ENCODE assay signal across 8 cellular contexts in the genomic region with DNA sequence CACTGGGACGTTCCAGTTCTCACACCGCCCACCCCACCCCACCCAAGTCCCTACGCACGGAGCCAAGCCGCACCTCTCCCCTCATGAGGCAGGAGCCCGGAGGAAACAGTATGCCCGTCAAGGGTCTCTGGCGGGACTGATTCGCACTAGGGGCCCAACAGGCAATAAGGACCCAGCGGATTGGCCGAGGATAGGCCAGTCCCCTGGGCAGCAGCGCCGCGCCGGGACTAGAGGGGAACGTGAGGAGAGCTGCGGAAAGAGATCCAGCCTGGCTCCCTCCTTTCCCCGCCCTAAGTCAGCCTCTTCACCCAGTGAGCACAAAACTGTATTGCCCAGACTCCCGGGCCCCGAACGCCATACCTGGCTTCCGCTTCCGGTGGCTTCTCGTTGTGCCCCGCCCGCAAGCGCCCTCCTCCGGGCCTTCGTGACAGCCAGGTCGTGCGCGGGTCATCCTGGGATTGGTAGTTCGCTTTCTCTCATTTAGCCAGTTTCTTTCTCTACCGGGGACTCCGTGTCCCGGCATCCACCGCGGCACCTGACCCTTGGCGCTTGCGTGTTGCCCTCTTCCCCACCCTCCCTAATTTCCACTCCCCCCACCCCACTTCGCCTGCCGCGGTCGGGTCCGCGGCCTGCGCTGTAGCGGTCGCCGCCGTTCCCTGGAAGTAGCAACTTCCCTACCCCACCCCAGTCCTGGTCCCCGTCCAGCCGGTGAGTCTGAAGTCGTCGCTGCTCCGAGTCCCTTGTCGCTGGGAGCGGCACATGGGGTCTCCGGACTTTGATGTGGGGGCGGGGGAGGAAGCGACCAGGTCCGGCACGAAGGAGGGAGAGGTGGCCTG. TPM values are rescaled to one million over a fixed set of nuclear protein-coding genes. Genes with fewer than 3 reads are reported as not detected.
A peak's percentile ranks its signal among the peaks of the same experiment; 100 is the strongest.
DNase-seq lines count a peak whose midpoint lies in the region; ATAC-seq, FAIRE-seq and TF ChIP-seq lines count a peak whose summit lies in the region.

Gene CSNK2B (plus strand): TSS at position 580 of the 836 bp plus-strand sequence. CDS start 752 bp downstream, outside the sequence.

- TF ChIP-seq POLR2A in HepG2 (IDR thresholded peaks at IDR 0.05; ENCODE audit: insufficient read depth in 1 of 2, low read depth in 2 of 2, low read length in 2 of 2): peak in 1 of 2 experiments; percentile 98; a peak in 2 of 4 replicates

- BruUV-seq in HepG2 (replicated peaks; lab: Mats Ljungman, UMichigan): no TSS peak

- peak within 1 kb of the TSS; percentile 94 for H3K4me2 ChIP-seq in HepG2 (ENCODE audit: low read depth, low read length)

- peak within 1 kb of the TSS; percentile 99 for H3K27ac ChIP-seq in HepG2 (ENCODE audit: extremely low read length, insufficient read depth, low read length)

- peak; percentile 8; the same call in 1 of the 2 replicates for TF ChIP-seq RAD21 in HepG2 (CRISPR knock-in tag; IDR thresholded peaks at IDR 0.05)

- WGBS in HepG2 (ENCODE audit: low lambda C conversion rate): 1% methylated on average over 55 of the region's 63 CpGs

- H3K36me3 ChIP-seq in HepG2 (replicated peaks in 1 of 2; ENCODE audit: control insufficient read depth in 1 of 2, insufficient read depth in 2 of 2, low read length in 2 of 2): peaks cover 25 to 48% of the 10 kb centered on the region in 2 experiments

- in situ Hi-C loops in HepG2 (cut with HindIII; ENCODE audit: extremely low pct_ligation_motif_present, low pct_unique_long_range_greater_than_20kb): no loop called here

- FAIRE-seq in HepG2 (lab: Jason Lieb, UNC): peak; percentile 84

- 0 out of 4 replicates have a peak, but pooled peaks of 1 of the 2 experiments have one; percentile 1 for TF ChIP-seq EP300 in HepG2 (IDR thresholded peaks at IDR 0.05; ENCODE audit: low read depth in 2 of 2, low read length in 2 of 2)
- no peak for TF ChIP-seq EP300 in HepG2 (CRISPR knock-in tag; IDR thresholded peaks at IDR 0.05; ENCODE audit: borderline replicate concordance)

- H3K27me3 ChIP-seq in HepG2 (ENCODE audit: control insufficient read depth in 1 of 2, insufficient read depth in 2 of 2, low read length in 2 of 2): no peaks in the 10 kb centered on the region; a peak in 1 of 5 replicates

- CTCF ChIA-PET in HepG2 (lab: Yijun Ruan, JAX; ENCODE audit: low intra/inter-chr PET ratio, low total read pairs): no interaction called here

- POLR2A ChIA-PET in HepG2 (lab: Yijun Ruan, JAX): interaction anchor here (0.6 to 7.4 kb wide), 28 partner anchors 12 to 512 kb away, joined by 3 to 438 read pairs (median 4); partner anchors contain the start of genes ABHD16A, APOM, ATP6V1G2 and BAG6

- H3K9ac ChIP-seq in HepG2 (ENCODE audit: insufficient read depth, low read depth, low read length): peak within 1 kb of the TSS; percentile 98

- H3K9me3 ChIP-seq in HepG2 (ENCODE audit: low read length): no peaks in the 10 kb centered on the region

- H3K4me1 ChIP-seq in HepG2 (ENCODE audit: insufficient read depth, low read length): peaks cover 71% of the 10 kb centered on the region

- peak; percentile 79 for ATAC-seq in GM19351 (IDR thresholded peaks at IDR 0.05; ENCODE audit: unreplicated experiment)
- peak; percentile 73 for ATAC-seq in HG03521 (IDR thresholded peaks at IDR 0.05; ENCODE audit: unreplicated experiment)
- ATAC-seq in HepG2: peak; percentile 83

- intact Hi-C loops in HepG2 (cut with micrococcal nuclease; ENCODE audit: unreplicated experiment): loop anchor here (1.0 to 5.0 kb wide), 3 partner anchors 43 to 167 kb away; partner anchors contain the start of gene PRRC2A

- peak within 1 kb of the TSS; percentile 93 to 98 (median 94) for H3K4me3 ChIP-seq in HepG2 (replicated peaks in 1 of 3; ENCODE audit: insufficient read depth in 1 of 3, low read depth in 2 of 3, low read length in 3 of 3)

- TF ChIP-seq CTCF in HepG2 (CRISPR knock-in tag; IDR thresholded peaks at IDR 0.05): peak; percentile 21

- peaks cover 58% of the 10 kb centered on the region for H3K79me2 ChIP-seq in HepG2 (ENCODE audit: insufficient read depth, low read length)

- H4K20me1 ChIP-seq in HepG2 (ENCODE audit: insufficient read depth, low read length): no peaks in the 10 kb centered on the region

- H2AFZ ChIP-seq in HepG2 (ENCODE audit: low read length): no peak within 1 kb of the TSS

- DNase-seq in C1 segment of cervical spinal cord (lab: John Stamatoyannopoulos, UW) (peak; percentile 92 to 99 (median 98)), NCI-H748 (lab: John Stamatoyannopoulos, UW; ENCODE audit: unreplicated experiment) (peak; percentile 99), dedifferentiated amniotic fluid mesenchymal stem cell (ENCODE audit: extremely low spot score) (peak; percentile 98), HepG2 (ENCODE audit: low spot score) (peak; percentile 99)
- peak; percentile 98 for DNase-seq in activated CD4-positive, alpha-beta T cell treated with anti-CD3 and anti-CD28 coated beads, Interleukin-2, amount 50 U/mL, for 1 hour
- peak; percentile 97 for DNase-seq in stimulated activated CD4-positive, alpha-beta T cell treated with anti-CD3 and anti-CD28 coated beads, Interleukin-4, amount 100 ng/mL, for 1 hour

TF ChIP-seq in HepG2, 621 proteins besides CTCF, POLR2A, EP300 and RAD21 (continues in another document):
- peak; percentile 26; the same call in 1 of the 2 replicates for TF ChIP-seq SPEN (CRISPR knock-in tag; IDR thresholded peaks at IDR 0.05; ENCODE audit: low read depth)
- peak; percentile 95 for TF ChIP-seq AGO2 (optimal IDR thresholded peaks at IDR 0.05; ENCODE audit: low read depth, low read length)
- TF ChIP-seq CBX5 (CRISPR knock-in tag; IDR thresholded peaks at IDR 0.05; ENCODE audit: borderline replicate concordance): peak; percentile 11
- TF ChIP-seq ZSCAN12 (CRISPR knock-in tag; IDR thresholded peaks at IDR 0.05): peak; percentile 85; the same call in 1 of the 2 replicates
- 0 out of 2 replicates have a peak, but pooled peaks have one; percentile 69 for TF ChIP-seq ZNF660 (CRISPR knock-in tag; IDR thresholded peaks at IDR 0.05; ENCODE audit: borderline replicate concordance, low read depth)
- peak; percentile 92 for TF ChIP-seq SUZ12 (IDR thresholded peaks at IDR 0.05; ENCODE audit: low read depth, low read length)
- TF ChIP-seq MEF2D (CRISPR knock-in tag; IDR thresholded peaks at IDR 0.05): peak; percentile 38
- peak; percentile 73; the same call in 1 of the 2 replicates for TF ChIP-seq ZNF788 (CRISPR knock-in tag; IDR thresholded peaks at IDR 0.05; ENCODE audit: borderline replicate concordance)
- TF ChIP-seq ZNF337 (CRISPR knock-in tag; IDR thresholded peaks at IDR 0.05; ENCODE audit: borderline replicate concordance, low read depth): no peak; the same call in 1 of the 2 replicates
- TF ChIP-seq KAT2B (IDR thresholded peaks at IDR 0.05; ENCODE audit: borderline replicate concordance, low read depth, low read length): no peak
- TF ChIP-seq XRCC5 (optimal IDR thresholded peaks at IDR 0.05; ENCODE audit: low read length): peak; percentile 13
- TF ChIP-seq NFE2L2 (IDR thresholded peaks at IDR 0.05; ENCODE audit: low read length): 0 out of 2 replicates have a peak, but pooled peaks have one; percentile 15
- TF ChIP-seq, protein P1, sequence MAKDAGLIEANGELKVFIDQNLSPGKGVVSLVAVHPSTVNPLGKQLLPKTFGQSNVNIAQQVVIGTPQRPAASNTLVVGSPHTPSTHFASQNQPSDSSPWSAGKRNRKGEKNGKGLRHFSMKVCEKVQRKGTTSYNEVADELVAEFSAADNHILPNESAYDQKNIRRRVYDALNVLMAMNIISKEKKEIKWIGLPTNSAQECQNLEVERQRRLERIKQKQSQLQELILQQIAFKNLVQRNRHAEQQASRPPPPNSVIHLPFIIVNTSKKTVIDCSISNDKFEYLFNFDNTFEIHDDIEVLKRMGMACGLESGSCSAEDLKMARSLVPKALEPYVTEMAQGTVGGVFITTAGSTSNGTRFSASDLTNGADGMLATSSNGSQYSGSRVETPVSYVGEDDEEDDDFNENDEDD (CRISPR knock-in tag; IDR thresholded peaks at IDR 0.05; ENCODE audit: borderline replicate concordance): peak; percentile 79; the same call in 1 of the 2 replicates

RNA-seq across cellular contexts. Expression of gene CSNK2B, which starts in this region (rescaled TPM):
- 296 and 316 TPM in 2 replicates for total RNA-seq in HepG2 (2016; rRNA removed; fragmentation: Illumina TruSeq; extraction: Trizol)
- 132 and 145 TPM in 2 replicates for total RNA-seq in HepG2 (2016; cell fraction: cytosol; rRNA removed; fragmentation: Illumina TruSeq; extraction: Trizol; ENCODE audit: low read depth)
- 301 and 303 TPM in 2 replicates for total RNA-seq in HepG2 (2016; cell fraction: insoluble cytoplasmic fraction; rRNA removed; fragmentation: Illumina TruSeq; extraction: Trizol)
- total RNA-seq in HepG2 (2016; cell fraction: membrane; rRNA removed; fragmentation: Illumina TruSeq; extraction: Trizol): 151 and 176 TPM in 2 replicates
- 129 and 139 TPM in 2 replicates for total RNA-seq in HepG2 (2016; cell fraction: nucleus; rRNA removed; fragmentation: Illumina TruSeq; extraction: Trizol)
- 111 and 116 TPM in 2 replicates for polyA plus RNA-seq in HepG2 (2011; rRNA removed)
- 142 and 147 TPM in 2 replicates for polyA plus RNA-seq in HepG2 (2011; cell fraction: cytosol; rRNA removed)
- 240 and 247 TPM in 2 replicates for polyA plus RNA-seq in HepG2 (2011; cell fraction: nucleus; rRNA removed)
- 320 and 331 TPM in 2 replicates for polyA plus RNA-seq in HepG2 (2012)
- polyA plus RNA-seq in HepG2 (2016; cell fraction: cytosol; fragmentation: Illumina TruSeq; extraction: Trizol; ENCODE audit: low read depth): 180 and 199 TPM in 2 replicates
- polyA plus RNA-seq in HepG2 (2016; cell fraction: insoluble cytoplasmic fraction; fragmentation: Illumina TruSeq; extraction: Trizol; ENCODE audit: low read depth): 438 and 490 TPM in 2 replicates
- 209 and 226 TPM in 2 replicates for polyA plus RNA-seq in HepG2 (2016; cell fraction: membrane; fragmentation: Illumina TruSeq; extraction: Trizol; ENCODE audit: low read depth)
- polyA plus RNA-seq in HepG2 (2016; cell fraction: nucleus; fragmentation: Illumina TruSeq; extraction: Trizol; ENCODE audit: insufficient read depth, low read depth): 322 and 332 TPM in 2 replicates
- polyA minus RNA-seq in HepG2 (2011; rRNA and poly(A)+ RNA removed; ENCODE audit: low replicate concordance): 147 and 199 TPM in 2 replicates
- polyA minus RNA-seq in HepG2 (2011; cell fraction: cytosol; rRNA and poly(A)+ RNA removed): 85.2 and 86.7 TPM in 2 replicates
- polyA minus RNA-seq in HepG2 (2011; cell fraction: nucleus; rRNA and poly(A)+ RNA removed): 61.5 and 67.4 TPM in 2 replicates

Comparison
In these comparisons a context has a peak if more than half of its experiments do, and no peak if none do; other contexts are left out.
1. Peak in every context shown above with its lines: DNase-seq, ATAC-seq, H3K4me3 ChIP-seq and H3K27ac ChIP-seq.